ENCODE assay signal across 22 cellular contexts in the genomic region with DNA sequence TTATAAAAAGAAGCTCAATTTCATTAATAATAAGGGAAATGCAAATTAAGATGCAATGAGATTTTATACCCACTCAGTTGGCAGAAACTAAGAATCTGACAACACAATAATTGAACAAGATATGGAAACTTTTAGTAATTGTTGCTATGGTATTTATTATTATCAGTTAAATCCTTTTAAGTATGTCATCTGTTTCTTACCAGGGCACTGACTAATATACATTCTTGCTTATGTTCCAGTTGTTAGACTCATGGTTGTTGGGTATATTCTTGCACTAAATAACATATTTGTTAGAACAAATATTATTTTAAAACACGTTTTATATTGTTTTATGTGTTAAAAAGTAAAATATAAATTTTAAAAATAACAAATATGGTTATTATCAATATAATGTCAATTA.
"Had no signal": no experiment of that assay in that cellular context is flagged by ENCODE, and none has a peak within 500 bp of the region (broad histone marks: within the 10 kb centered on the region; RNA-seq: fewer than 3 reads in every experiment).

No MANE protein-coding gene starts in this region.

- ATAC-seq: activated CD8-positive, alpha-beta T cell treated with anti-CD3 and anti-CD28 coated beads, Interleukin-2, amount 10 ng/mL, durations not matched to agents 7 days and 5 days; activated naive CD8-positive, alpha-beta T cell treated with anti-CD3 and anti-CD28 coated beads, Interleukin-2, amount 50 U/mL, for 24 hours; Panc1; WTC11 had no signal

- FAIRE-seq: astrocyte had no signal

- H3K4me3 ChIP-seq: cardiac muscle cell had no signal

- DNase-seq: activated CD4-positive, alpha-beta T cell treated with anti-CD3 and anti-CD28 coated beads for 48 hours; activated CD4-positive, alpha-beta T cell treated with anti-CD3 and anti-CD28 coated beads, Interleukin-2, amount 50 U/mL, for 4 hours; activated CD4-positive, CD25-positive, alpha-beta regulatory T cell treated with anti-CD3 and anti-CD28 coated beads, Interleukin-2, amount 50 U/mL, for 72 hours; activated CD8-positive, alpha-beta T cell treated with anti-CD3 and anti-CD28 coated beads, Interleukin-2, amount 10 ng/mL, durations not matched to agents 7 days and 5 days; activated effector memory CD4-positive, alpha-beta T cell treated with Interleukin-2 at 50 U/mL for 16 hours; activated naive CD4-positive, alpha-beta T cell; activated naive CD8-positive, alpha-beta T cell treated with anti-CD3 and anti-CD28 coated beads, Interleukin-2, amount 50 U/mL, for 24 hours; activated T-cell treated with anti-CD3 and anti-CD28 coated beads, Interleukin-2, amount 50 U/mL, for 24 hours; amygdala; KG1; NCI-H1048; NCI-H2029; NCI-H2107; NCI-H345; NCI-H510A treated with DMSO at 0.1 percent for 48 hours; NK-92 treated with Interleukin-12 subunit alpha and Interleukin-12 subunit beta, amount 100 ng/mL, for 24 hours; OCI-M1; SHP77 had no signal

- H3K27me3 ChIP-seq: cardiac muscle cell had no signal

- H3K27ac ChIP-seq: cardiac muscle cell had no signal

- H3K36me3 ChIP-seq: cardiac muscle cell had no signal
